Comparison of ENCODE assay signal across 8 cellular contexts in genomic region chr2:31523871-31524492, GRCh38. TPM values are rescaled to one million over a fixed set of nuclear protein-coding genes. Genes with fewer than 3 reads are reported as not detected.
A peak's percentile ranks its signal among the peaks of the same experiment; 100 is the strongest.
DNase-seq lines count a peak whose midpoint lies in the region; ATAC-seq and TF ChIP-seq lines count a peak whose summit lies in the region.

No MANE protein-coding gene starts in this region.

- H3K4me3 ChIP-seq in Caco-2 (ENCODE audit: low read depth, low read length) = no peak overlapping the region
- no peak overlapping the region for H3K4me3 ChIP-seq in epithelial cell of esophagus (ENCODE audit: low read length)
- no peak overlapping the region for H3K4me3 ChIP-seq in upper lobe of right lung

- no peaks in the 10 kb centered on the region for H3K36me3 Mint-ChIP-seq in Caco-2 (ENCODE audit: insufficient read depth, unreplicated experiment)
- H3K36me3 Mint-ChIP-seq in activated CD4-positive, alpha-beta memory T cell treated with anti-CD3 and anti-CD28 coated beads for 36 hours = no peaks in the 10 kb centered on the region

- ATAC-seq in GM21576 (IDR thresholded peaks at IDR 0.05; ENCODE audit: unreplicated experiment) (peak; percentile 50), upper lobe of right lung (peak; percentile 60), HG02571 (IDR thresholded peaks at IDR 0.05; ENCODE audit: unreplicated experiment) (no peak)

- TF ChIP-seq CTCF in Caco-2 (IDR thresholded peaks at IDR 0.05; ENCODE audit: insufficient read depth in 1 of 2, low read depth in 1 of 2, low read length in 1 of 2, severe bottlenecking in 1 of 2, unreplicated experiment in 1 of 2) = peak; percentile 63 to 76
- peak; percentile 79 for TF ChIP-seq CTCF in epithelial cell of esophagus (IDR thresholded peaks at IDR 0.05; ENCODE audit: insufficient read depth, low read depth, low read length, missing control alignments)
- peak; percentile 83 for TF ChIP-seq CTCF in upper lobe of right lung (IDR thresholded peaks at IDR 0.05)

- DNase-seq in Caco-2 (peak; percentile 46 to 65), NCI-H345 treated with DMSO at 0.1 percent for 48 hours (lab: John Stamatoyannopoulos, UW; ENCODE audit: unreplicated experiment) (peak; percentile 2), epithelial cell of esophagus (ENCODE audit: low read depth) (peak; percentile 61), non-pigmented ciliary epithelial cell (ENCODE audit: low read depth) (peak; percentile 13), upper lobe of right lung (no peak)
- peak; percentile 55 for DNase-seq in activated CD4-positive, alpha-beta memory T cell treated with anti-CD3 and anti-CD28 coated beads for 36 hours

- POLR2A ChIA-PET in Caco-2 (lab: Charles Lee) = no interaction called here
- POLR2A ChIA-PET in activated CD4-positive, alpha-beta memory T cell treated with anti-CD3 and anti-CD28 coated beads for 36 hours (lab: Charles Lee) = no interaction called here

- H3K9me3 ChIP-seq in Caco-2 = 0 out of 2 replicates have a peak, but pooled peaks cover 6% of the 10 kb centered on the region
- H3K9me3 ChIP-seq in upper lobe of right lung = no peaks in the 10 kb centered on the region

- CTCF ChIA-PET in Caco-2 (lab: Charles Lee) = interaction anchor here (0.5 to 1.1 kb wide), 2 partner anchors 314 to 688 kb away, joined by 3 to 6 read pairs; no protein-coding TSS in a partner anchor
- CTCF ChIA-PET in activated CD4-positive, alpha-beta memory T cell treated with anti-CD3 and anti-CD28 coated beads for 36 hours (lab: Charles Lee) = interaction anchor here (0.5 to 2.4 kb wide), 18 partner anchors 9 to 1359 kb away, joined by 3 to 13 read pairs (median 4); no protein-coding TSS in a partner anchor

- H3K27me3 ChIP-seq in Caco-2 (replicated peaks; ENCODE audit: control insufficient read depth, insufficient read depth, low read length) (no peaks in the 10 kb centered on the region), upper lobe of right lung (no peaks in the 10 kb centered on the region)

- no TSS peak for BruUV-seq in Caco-2 (replicated peaks; lab: Mats Ljungman, UMichigan)

- H3K4me3 Mint-ChIP-seq in Caco-2 (ENCODE audit: unreplicated experiment) = no peak overlapping the region
- no peak overlapping the region for H3K4me3 Mint-ChIP-seq in activated CD4-positive, alpha-beta memory T cell treated with anti-CD3 and anti-CD28 coated beads for 36 hours

- no peaks in the 10 kb centered on the region for H3K4me1 ChIP-seq in Caco-2
- H3K4me1 ChIP-seq in upper lobe of right lung = no peaks in the 10 kb centered on the region

- H3K36me3 ChIP-seq in Caco-2 (ENCODE audit: control insufficient read depth, insufficient read depth, low read length) = no peaks in the 10 kb centered on the region
- H3K36me3 ChIP-seq in upper lobe of right lung = no peaks in the 10 kb centered on the region

- H3K9me3 Mint-ChIP-seq in Caco-2 (ENCODE audit: unreplicated experiment) = no peaks in the 10 kb centered on the region
- no peaks in the 10 kb centered on the region for H3K9me3 Mint-ChIP-seq in activated CD4-positive, alpha-beta memory T cell treated with anti-CD3 and anti-CD28 coated beads for 36 hours

- H3K27ac Mint-ChIP-seq in Caco-2 (ENCODE audit: unreplicated experiment) = no peak overlapping the region
- H3K27ac Mint-ChIP-seq in activated CD4-positive, alpha-beta memory T cell treated with anti-CD3 and anti-CD28 coated beads for 36 hours = no peak overlapping the region

- H3K4me1 Mint-ChIP-seq in Caco-2 (ENCODE audit: low read depth, unreplicated experiment) = no peaks in the 10 kb centered on the region
- no peaks in the 10 kb centered on the region for H3K4me1 Mint-ChIP-seq in activated CD4-positive, alpha-beta memory T cell treated with anti-CD3 and anti-CD28 coated beads for 36 hours (ENCODE audit: low read depth)

- H3K27me3 Mint-ChIP-seq in Caco-2 (ENCODE audit: insufficient read depth, unreplicated experiment) = peaks cover 3% of the 10 kb centered on the region
- peaks cover 11% of the 10 kb centered on the region for H3K27me3 Mint-ChIP-seq in activated CD4-positive, alpha-beta memory T cell treated with anti-CD3 and anti-CD28 coated beads for 36 hours

- H3K27ac ChIP-seq in upper lobe of right lung = no peak overlapping the region

- intact Hi-C loops in Caco-2 (cut with micrococcal nuclease; ENCODE audit: unreplicated experiment) = loop anchor here (1.0 to 5.0 kb wide), 3 partner anchors 110 to 688 kb away; partner anchors contain the start of gene XDH
- intact Hi-C loops in activated CD4-positive, alpha-beta memory T cell treated with anti-CD3 and anti-CD28 coated beads for 36 hours (cut with micrococcal nuclease) = loop anchor here (2.0 to 5.0 kb wide), 2 partner anchors 109 to 812 kb away; partner anchors contain the start of gene XDH
- intact Hi-C loops in upper lobe of right lung (cut with DNase I) = no loop called here

RNA-seq across cellular contexts. Expression of gene SRD5A2, which starts 56.8 kb away (rescaled TPM):
- total RNA-seq in Caco-2 (2022) (not detected in 2 replicates), upper lobe of right lung (not detected)
- not detected for total RNA-seq in activated CD4-positive, alpha-beta memory T cell treated with anti-CD3 and anti-CD28 coated beads for 36 hours
